Comparison of ENCODE assay signal across 19 cellular contexts in the genomic region with DNA sequence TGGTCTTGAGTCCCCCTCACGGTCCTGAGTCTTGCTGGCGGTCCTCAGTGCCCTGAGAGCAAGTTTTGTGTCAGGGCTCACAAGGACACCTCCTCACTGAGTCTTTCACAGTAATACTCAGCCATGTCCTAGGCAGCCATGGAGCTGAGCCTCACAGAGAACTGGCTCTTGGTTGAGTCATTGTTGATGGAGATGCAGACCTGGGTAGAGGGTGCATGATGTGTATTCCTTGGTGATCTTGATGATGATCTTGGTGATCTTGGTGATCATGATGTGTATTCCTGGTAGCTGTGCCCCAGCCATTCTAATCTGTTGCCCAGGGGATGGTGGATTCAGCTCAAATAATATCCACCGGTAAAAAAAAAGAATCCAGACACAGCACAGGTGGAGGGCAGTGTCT.
DNase-seq lines count a peak whose midpoint lies in the region; TF ChIP-seq lines count a peak whose summit lies in the region.
"Had no signal": no experiment of that assay in that cellular context is flagged by ENCODE, and none has a peak within 500 bp of the region (broad histone marks: within the 10 kb centered on the region; RNA-seq: fewer than 3 reads in every experiment).

No MANE protein-coding gene starts in this region.

- no peak for TF ChIP-seq CTCF in testis (IDR thresholded peaks at IDR 0.05)

- CTCF ChIA-PET in activated CD4-positive, alpha-beta memory T cell treated with anti-CD3 and anti-CD28 coated beads for 36 hours (lab: Charles Lee), result interaction anchor here (1.4 kb wide), 1 partner anchor 8 kb away, joined by 6 read pairs; no protein-coding TSS in a partner anchor
- CTCF ChIA-PET in activated CD4-positive, alpha-beta memory T cell treated with anti-CD3 and anti-CD28 coated beads, Interleukin-2, amount 10 ng/mL, durations not matched to agents 7 days and 5 days (lab: Charles Lee), result interaction anchor here (0.6 kb wide), 1 partner anchor 396 kb away, joined by 5 read pairs; no protein-coding TSS in a partner anchor

- H3K36me3 ChIP-seq in testis (ENCODE audit: low read depth, missing control alignments), result no peaks in the 10 kb centered on the region

- DNase-seq in activated CD4-positive, alpha-beta memory T cell treated with anti-CD3 and anti-CD28 coated beads for 36 hours, result no peak
- no peak for DNase-seq in activated CD4-positive, alpha-beta memory T cell treated with anti-CD3 and anti-CD28 coated beads, Interleukin-2, amount 10 ng/mL, durations not matched to agents 7 days and 5 days
- no peak for DNase-seq in activated naive CD8-positive, alpha-beta T cell treated with anti-CD3 and anti-CD28 coated beads for 36 hours
- no peak for DNase-seq in activated T-helper 2 cell treated with anti-CD3 and anti-CD28 coated beads, Interferon-gamma antibody, Interleukin-2, Interleukin-4, amounts not matched to agents 10 μg/mL and 5 μg/mL and 100 μg/mL, durations not matched to agents 14 hours and 24 hours and 36 hours (ENCODE audit: low spot score)
- DNase-seq in testis (no peak), NOMO-1 treated with DMSO at 0.1 percent for 48 hours (lab: John Stamatoyannopoulos, UW; ENCODE audit: unreplicated experiment) (no peak)
- DNase-seq: H9, HFFc6, NCI-H1105 treated with DMSO at 0.1 percent for 48 hours, NCI-H2029 treated with DMSO at 0.1 percent for 48 hours, NCI-H226, NCI-H510A treated with DMSO at 0.1 percent for 48 hours, NCI-H748 treated with DMSO at 0.1 percent for 48 hours had no signal

- no peaks in the 10 kb centered on the region for H3K27me3 ChIP-seq in testis

- peaks cover 11% of the 10 kb centered on the region for H3K36me3 Mint-ChIP-seq in activated CD4-positive, alpha-beta memory T cell treated with anti-CD3 and anti-CD28 coated beads for 36 hours
- peaks cover 10% of the 10 kb centered on the region for H3K36me3 Mint-ChIP-seq in activated CD4-positive, alpha-beta memory T cell treated with anti-CD3 and anti-CD28 coated beads, Interleukin-2, amount 10 ng/mL, durations not matched to agents 7 days and 5 days (ENCODE audit: low read depth)
- peaks cover 4% of the 10 kb centered on the region for H3K36me3 Mint-ChIP-seq in activated naive CD8-positive, alpha-beta T cell
- peaks cover 10% of the 10 kb centered on the region for H3K36me3 Mint-ChIP-seq in activated naive CD8-positive, alpha-beta T cell treated with anti-CD3 and anti-CD28 coated beads for 36 hours
- peaks cover 10% of the 10 kb centered on the region for H3K36me3 Mint-ChIP-seq in activated T-helper 2 cell treated with anti-CD3 and anti-CD28 coated beads, Interferon-gamma antibody, Interleukin-2, Interleukin-4, amounts not matched to agents 10 μg/mL and 5 μg/mL and 100 μg/mL, durations not matched to agents 14 hours and 24 hours and 36 hours (ENCODE audit: low read depth)
- H3K36me3 Mint-ChIP-seq: CD14-positive monocyte, IgD-negative memory B cell had no signal

- POLR2A ChIA-PET in activated CD4-positive, alpha-beta memory T cell treated with anti-CD3 and anti-CD28 coated beads for 36 hours (lab: Charles Lee), result interaction anchor here (1.5 kb wide), 1 partner anchor 8 kb away, joined by 7 read pairs; no protein-coding TSS in a partner anchor
- POLR2A ChIA-PET in activated CD4-positive, alpha-beta memory T cell treated with anti-CD3 and anti-CD28 coated beads, Interleukin-2, amount 10 ng/mL, durations not matched to agents 7 days and 5 days (lab: Charles Lee), result no interaction called here

- WGBS in testis, 2 donors, result 83% methylated on average over 3 of the region's 3 CpGs; no CpG with 5 or more reads in 1 of the 2 donors

- H3K9me3 Mint-ChIP-seq in activated CD4-positive, alpha-beta memory T cell treated with anti-CD3 and anti-CD28 coated beads for 36 hours, result peaks cover 9% of the 10 kb centered on the region
- H3K9me3 Mint-ChIP-seq in activated CD4-positive, alpha-beta memory T cell treated with anti-CD3 and anti-CD28 coated beads, Interleukin-2, amount 10 ng/mL, durations not matched to agents 7 days and 5 days, result peaks cover 8% of the 10 kb centered on the region
- H3K9me3 Mint-ChIP-seq in activated naive CD8-positive, alpha-beta T cell (ENCODE audit: low read depth), result peaks cover 9% of the 10 kb centered on the region
- peaks cover 10% of the 10 kb centered on the region for H3K9me3 Mint-ChIP-seq in activated naive CD8-positive, alpha-beta T cell treated with anti-CD3 and anti-CD28 coated beads for 36 hours
- peaks cover 12% of the 10 kb centered on the region for H3K9me3 Mint-ChIP-seq in activated T-helper 2 cell treated with anti-CD3 and anti-CD28 coated beads, Interferon-gamma antibody, Interleukin-2, Interleukin-4, amounts not matched to agents 10 μg/mL and 5 μg/mL and 100 μg/mL, durations not matched to agents 14 hours and 24 hours and 36 hours
- H3K9me3 Mint-ChIP-seq: HFFc6, IgD-negative memory B cell had no signal

- no peaks in the 10 kb centered on the region for H3K9me3 ChIP-seq in testis
- H3K9me3 ChIP-seq: A549 had no signal

- intact Hi-C loops in activated CD4-positive, alpha-beta memory T cell treated with anti-CD3 and anti-CD28 coated beads for 36 hours (cut with micrococcal nuclease), result loop anchor here (1.0 kb wide), 1 partner anchor 9 kb away; no protein-coding TSS in a partner anchor
- intact Hi-C loops in activated T-helper 2 cell treated with anti-CD3 and anti-CD28 coated beads, Interferon-gamma antibody, Interleukin-2, Interleukin-4, amounts not matched to agents 10 μg/mL and 5 μg/mL and 100 μg/mL, durations not matched to agents 14 hours and 24 hours and 36 hours (cut with micrococcal nuclease), result loop anchor here (1.0 kb wide), 1 partner anchor 8 kb away; no protein-coding TSS in a partner anchor
- intact Hi-C loops in testis (cut with DNase I; ENCODE audit: low total_unique reads), result no loop called here

- no peak overlapping the region for H3K4me3 Mint-ChIP-seq in activated CD4-positive, alpha-beta memory T cell treated with anti-CD3 and anti-CD28 coated beads for 36 hours
- no peak overlapping the region for H3K4me3 Mint-ChIP-seq in activated CD4-positive, alpha-beta memory T cell treated with anti-CD3 and anti-CD28 coated beads, Interleukin-2, amount 10 ng/mL, durations not matched to agents 7 days and 5 days
- no peak overlapping the region for H3K4me3 Mint-ChIP-seq in activated naive CD8-positive, alpha-beta T cell
- no peak overlapping the region for H3K4me3 Mint-ChIP-seq in activated naive CD8-positive, alpha-beta T cell treated with anti-CD3 and anti-CD28 coated beads for 36 hours
- H3K4me3 Mint-ChIP-seq in activated T-helper 2 cell treated with anti-CD3 and anti-CD28 coated beads, Interferon-gamma antibody, Interleukin-2, Interleukin-4, amounts not matched to agents 10 μg/mL and 5 μg/mL and 100 μg/mL, durations not matched to agents 14 hours and 24 hours and 36 hours (ENCODE audit: low read depth), result no peak overlapping the region
- H3K4me3 Mint-ChIP-seq: B cell, CD14-positive monocyte, H9, HFFc6, IgD-negative memory B cell had no signal

- H3K27me3 Mint-ChIP-seq in activated CD4-positive, alpha-beta memory T cell treated with anti-CD3 and anti-CD28 coated beads for 36 hours, result peaks cover 2% of the 10 kb centered on the region
- peaks cover 7% of the 10 kb centered on the region for H3K27me3 Mint-ChIP-seq in activated CD4-positive, alpha-beta memory T cell treated with anti-CD3 and anti-CD28 coated beads, Interleukin-2, amount 10 ng/mL, durations not matched to agents 7 days and 5 days
- H3K27me3 Mint-ChIP-seq in activated naive CD8-positive, alpha-beta T cell, result no peaks in the 10 kb centered on the region
- peaks cover 7% of the 10 kb centered on the region for H3K27me3 Mint-ChIP-seq in activated naive CD8-positive, alpha-beta T cell treated with anti-CD3 and anti-CD28 coated beads for 36 hours
- H3K27me3 Mint-ChIP-seq in activated T-helper 2 cell treated with anti-CD3 and anti-CD28 coated beads, Interferon-gamma antibody, Interleukin-2, Interleukin-4, amounts not matched to agents 10 μg/mL and 5 μg/mL and 100 μg/mL, durations not matched to agents 14 hours and 24 hours and 36 hours (ENCODE audit: low read depth), result no peaks in the 10 kb centered on the region
- H3K27me3 Mint-ChIP-seq: B cell, IgD-negative memory B cell had no signal

- H3K27ac Mint-ChIP-seq in activated CD4-positive, alpha-beta memory T cell treated with anti-CD3 and anti-CD28 coated beads for 36 hours, result peak overlapping the region; percentile 87
- no peak overlapping the region for H3K27ac Mint-ChIP-seq in activated CD4-positive, alpha-beta memory T cell treated with anti-CD3 and anti-CD28 coated beads, Interleukin-2, amount 10 ng/mL, durations not matched to agents 7 days and 5 days
- H3K27ac Mint-ChIP-seq in activated naive CD8-positive, alpha-beta T cell, result peak overlapping the region; percentile 16
- no peak overlapping the region for H3K27ac Mint-ChIP-seq in activated naive CD8-positive, alpha-beta T cell treated with anti-CD3 and anti-CD28 coated beads for 36 hours
- H3K27ac Mint-ChIP-seq in activated T-helper 2 cell treated with anti-CD3 and anti-CD28 coated beads, Interferon-gamma antibody, Interleukin-2, Interleukin-4, amounts not matched to agents 10 μg/mL and 5 μg/mL and 100 μg/mL, durations not matched to agents 14 hours and 24 hours and 36 hours, result peak overlapping the region; percentile 65
- H3K27ac Mint-ChIP-seq: B cell, CD14-positive monocyte, H9, HFFc6, IgD-negative memory B cell had no signal

- peaks cover 47% of the 10 kb centered on the region for H3K4me1 Mint-ChIP-seq in activated CD4-positive, alpha-beta memory T cell treated with anti-CD3 and anti-CD28 coated beads for 36 hours (ENCODE audit: low read depth)
- H3K4me1 Mint-ChIP-seq in activated CD4-positive, alpha-beta memory T cell treated with anti-CD3 and anti-CD28 coated beads, Interleukin-2, amount 10 ng/mL, durations not matched to agents 7 days and 5 days, result peaks cover 36% of the 10 kb centered on the region
- H3K4me1 Mint-ChIP-seq in activated naive CD8-positive, alpha-beta T cell (ENCODE audit: low read depth), result peaks cover 28% of the 10 kb centered on the region
- peaks cover 30% of the 10 kb centered on the region for H3K4me1 Mint-ChIP-seq in activated naive CD8-positive, alpha-beta T cell treated with anti-CD3 and anti-CD28 coated beads for 36 hours
- H3K4me1 Mint-ChIP-seq in activated T-helper 2 cell treated with anti-CD3 and anti-CD28 coated beads, Interferon-gamma antibody, Interleukin-2, Interleukin-4, amounts not matched to agents 10 μg/mL and 5 μg/mL and 100 μg/mL, durations not matched to agents 14 hours and 24 hours and 36 hours (ENCODE audit: low read depth), result peaks cover 56% of the 10 kb centered on the region
- H3K4me1 Mint-ChIP-seq: B cell, H9, IgD-negative memory B cell had no signal

- H3K27ac ChIP-seq in testis, result no peak overlapping the region
- H3K27ac ChIP-seq: A549, RWPE1 had no signal

- H3K4me1 ChIP-seq in testis, result no peaks in the 10 kb centered on the region
- H3K4me1 ChIP-seq: A549 had no signal

- no peak for TF ChIP-seq POLR2A in testis (IDR thresholded peaks at IDR 0.05)

- H3K4me3 ChIP-seq in testis, result no peak overlapping the region
- H3K4me3 ChIP-seq: A549 had no signal

Comparison
In these comparisons a context has a peak if more than half of its experiments do, and no peak if none do; other contexts are left out.
1. H3K27ac Mint-ChIP-seq: peak in activated CD4-positive, alpha-beta memory T cell treated with anti-CD3 and anti-CD28 coated beads for 36 hours (single experiment), activated naive CD8-positive, alpha-beta T cell (single experiment) and activated T-helper 2 cell treated with anti-CD3 and anti-CD28 coated beads, Interferon-gamma antibody, Interleukin-2, Interleukin-4, amounts not matched to agents 10 μg/mL and 5 μg/mL and 100 μg/mL, durations not matched to agents 14 hours and 24 hours and 36 hours (single experiment); none in activated CD4-positive, alpha-beta memory T cell treated with anti-CD3 and anti-CD28 coated beads, Interleukin-2, amount 10 ng/mL, durations not matched to agents 7 days and 5 days (single experiment) and activated naive CD8-positive, alpha-beta T cell treated with anti-CD3 and anti-CD28 coated beads for 36 hours (single experiment).